In the genomic region with DNA sequence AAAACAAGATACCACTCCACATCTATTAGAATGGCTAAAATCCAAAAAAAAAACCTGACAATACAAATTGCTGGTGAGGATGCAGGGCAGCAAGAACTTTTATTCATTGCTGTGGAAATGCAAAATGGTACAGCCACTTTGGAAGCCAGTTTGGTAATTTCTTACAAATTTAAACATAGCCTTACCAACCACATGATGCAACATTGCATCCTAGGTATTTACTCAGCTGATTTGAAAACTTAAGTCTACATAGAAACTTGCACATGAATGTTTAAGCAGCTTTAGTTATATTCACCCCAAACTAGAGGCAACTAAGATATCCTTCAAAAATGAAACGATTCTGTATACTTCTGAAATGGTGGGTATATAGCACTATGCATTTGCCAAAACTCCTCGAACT, we compare ENCODE assay signal across 27 cellular contexts.
"Had no signal": no experiment of that assay in that cellular context is flagged by ENCODE, and none has a peak within 500 bp of the region (broad histone marks: within the 10 kb centered on the region; RNA-seq: fewer than 3 reads in every experiment).

No MANE protein-coding gene starts in this region.

- ATAC-seq: stimulated activated effector memory CD8-positive, alpha-beta T cell treated with anti-CD3 and anti-CD28 coated beads, Interleukin-12 subunit alpha, Interleukin-12 subunit beta, amount 100 ng/mL, for 72 hours; stimulated activated memory B cell treated with anti-CD40 and anti-IgM and Interleukin-4, amounts not matched to agents 10 μg/mL and 1 μg/mL and 100 μg/mL, for 72 hours; stimulated activated naive B cell treated with anti-CD40 and anti-IgM and Interleukin-4, amounts not matched to agents 10 μg/mL and 1 μg/mL and 100 μg/mL, for 72 hours; stimulated activated naive CD8-positive, alpha-beta T cell treated with anti-CD3 and anti-CD28 coated beads, Interleukin-15, amount 100 ng/mL, for 72 hours; stimulated activated naive CD8-positive, alpha-beta T cell treated with anti-CD3 and anti-CD28 coated beads, Interleukin-15, Interleukin-2, amounts not matched to agents 100 U/mL and 50 U/mL, for 24 hours; upper lobe of right lung had no signal

- H3K36me3 ChIP-seq: suprapubic skin, thyroid gland, transverse colon, upper lobe of right lung, uterus, vagina had no signal

- H3K4me1 ChIP-seq: suprapubic skin, testis, thyroid gland, tibial artery, tibial nerve, transverse colon, upper lobe of right lung, uterus, vagina had no signal

- DNase-seq: stimulated activated CD4-positive, alpha-beta T cell treated with anti-CD3 and anti-CD28 coated beads, Interleukin-2, amount 100 ng/mL, for 48 hours; stimulated activated CD4-positive, alpha-beta T cell treated with anti-CD3 and anti-CD28 coated beads, Interleukin-4, amount 100 ng/mL, for 1 hour; stimulated activated CD4-positive, alpha-beta T cell treated with anti-CD3 and anti-CD28 coated beads, Interleukin-4, amount 100 ng/mL, for 24 hours; stimulated activated CD4-positive, alpha-beta T cell treated with anti-CD3 and anti-CD28 coated beads, Interleukin-4, amount 100 ng/mL, for 4 hours; stimulated activated CD8-positive, alpha-beta memory T cell treated with anti-CD3 and anti-CD28 coated beads, Interleukin-4, amount 100 ng/mL, for 48 hours; stimulated activated naive B cell treated with anti-CD40 and anti-IgM and Interleukin-4, amounts not matched to agents 10 μg/mL and 1 μg/mL and 100 μg/mL, for 72 hours; stimulated activated naive CD4-positive, alpha-beta T cell; stimulated activated naive CD4-positive, alpha-beta T cell treated with Interleukin-2 at 50 U/mL for 16 hours; stimulated activated naive CD8-positive, alpha-beta T cell treated with anti-CD3 and anti-CD28 coated beads, Interleukin-15, amount 100 ng/mL, for 72 hours; stimulated activated naive CD8-positive, alpha-beta T cell treated with anti-CD3 and anti-CD28 coated beads, Interleukin-15, Interleukin-2, amounts not matched to agents 100 U/mL and 50 U/mL, for 24 hours; stomach; substantia nigra; testis; thyroid gland; tibial artery; transverse colon; trophoblast cell; upper lobe of right lung; uterus had no signal

- H3K27me3 ChIP-seq: stomach, suprapubic skin, testis, thyroid gland, tibial artery, tibial nerve, transverse colon, upper lobe of left lung, upper lobe of right lung, uterus, vagina had no signal

- H3K4me3 ChIP-seq: stomach, suprapubic skin, testis, thoracic aorta, thyroid gland, tibial artery, tibial nerve, transverse colon, upper lobe of left lung, upper lobe of right lung, uterus, vagina had no signal

- H3K9me3 ChIP-seq: stomach, suprapubic skin, testis, thoracic aorta, thyroid gland, tibial artery, tibial nerve, transverse colon, upper lobe of left lung, upper lobe of right lung, uterus, vagina had no signal

- FAIRE-seq: urothelium cell line had no signal

- H3K27ac ChIP-seq: stomach, suprapubic skin, testis, thoracic aorta, thyroid gland, tibial artery, tibial nerve, transverse colon, upper lobe of left lung, upper lobe of right lung, uterus, vagina had no signal
